Comparison of ENCODE assay signal across 9 cellular contexts in genomic region chr9:13524245-13524644, GRCh38.
"Had no signal": no experiment of that assay in that cellular context is flagged by ENCODE, and none has a peak within 500 bp of the region (broad histone marks: within the 10 kb centered on the region; RNA-seq: fewer than 3 reads in every experiment).

No MANE protein-coding gene starts in this region.

- H3K9me3 ChIP-seq: gastrocnemius medialis, lower lobe of right lung, right atrium auricular region had no signal

- H3K9me3 Mint-ChIP-seq: T-helper 1 cell treated with Interleukin-12 subunit alpha and Interleukin-12 subunit beta and Interleukin-4 antibody, amounts not matched to agents 30 μg/mL and 1 μg/mL, for 36 hours had no signal

- H3K36me3 ChIP-seq: gastrocnemius medialis, lower lobe of right lung, right atrium auricular region had no signal

- H3K4me1 Mint-ChIP-seq: activated CD4-positive, alpha-beta T cell treated with anti-CD3 and anti-CD28 coated beads, Interleukin-2, amount 10 ng/mL, durations not matched to agents 24 days and 14 days; naive thymus-derived CD4-positive, alpha-beta T cell had no signal

- ATAC-seq: gastrocnemius medialis; lower lobe of right lung; naive thymus-derived CD4-positive, alpha-beta T cell had no signal

- H3K4me3 Mint-ChIP-seq: activated CD4-positive, alpha-beta T cell treated with anti-CD3 and anti-CD28 coated beads, Interleukin-2, amount 10 ng/mL, durations not matched to agents 24 days and 14 days; naive thymus-derived CD4-positive, alpha-beta T cell; T-helper 1 cell treated with Interleukin-12 subunit alpha and Interleukin-12 subunit beta and Interleukin-4 antibody, amounts not matched to agents 30 μg/mL and 1 μg/mL, for 36 hours had no signal

- H3K27ac ChIP-seq: gastrocnemius medialis, lower lobe of right lung, right atrium auricular region had no signal

- FAIRE-seq: endometrium, small intestine had no signal

- H3K27me3 ChIP-seq: gastrocnemius medialis, right atrium auricular region had no signal

- H3K36me3 Mint-ChIP-seq: naive thymus-derived CD4-positive, alpha-beta T cell had no signal

- DNase-seq: activated CD4-positive, alpha-beta T cell treated with anti-CD3 and anti-CD28 coated beads, Interleukin-2, amount 10 ng/mL, durations not matched to agents 24 days and 14 days; activated naive CD4-positive, alpha-beta T cell treated with Interleukin-2 at 50 U/mL for 16 hours; gastrocnemius medialis; lower lobe of right lung; naive thymus-derived CD4-positive, alpha-beta T cell; small intestine had no signal

- H3K27ac Mint-ChIP-seq: activated CD4-positive, alpha-beta T cell treated with anti-CD3 and anti-CD28 coated beads, Interleukin-2, amount 10 ng/mL, durations not matched to agents 24 days and 14 days; naive thymus-derived CD4-positive, alpha-beta T cell; T-helper 1 cell treated with Interleukin-12 subunit alpha and Interleukin-12 subunit beta and Interleukin-4 antibody, amounts not matched to agents 30 μg/mL and 1 μg/mL, for 36 hours had no signal

- H3K27me3 Mint-ChIP-seq: activated CD4-positive, alpha-beta T cell treated with anti-CD3 and anti-CD28 coated beads, Interleukin-2, amount 10 ng/mL, durations not matched to agents 24 days and 14 days; naive thymus-derived CD4-positive, alpha-beta T cell had no signal

- H3K4me1 ChIP-seq: gastrocnemius medialis, lower lobe of right lung had no signal

- H3K4me3 ChIP-seq: gastrocnemius medialis, lower lobe of right lung, right atrium auricular region had no signal
